In genomic region chr2:23423873-23424680, GRCh38 we compare ENCODE assay signal across 22 cellular contexts. TPM values are rescaled to one million over a fixed set of nuclear protein-coding genes. Genes with fewer than 3 reads are reported as not detected.
DNase-seq lines count a peak whose midpoint lies in the region; ATAC-seq and TF ChIP-seq lines count a peak whose summit lies in the region.
"Had no signal": no experiment of that assay in that cellular context is flagged by ENCODE, and none has a peak within 500 bp of the region (broad histone marks: within the 10 kb centered on the region; RNA-seq: fewer than 3 reads in every experiment).

No MANE protein-coding gene starts in this region.

- H3K27ac ChIP-seq in stomach smooth muscle (ENCODE audit: low read length), result peak overlapping the region; percentile 49
- no peak overlapping the region for H3K27ac ChIP-seq in thyroid gland

- no peaks in the 10 kb centered on the region for H3K27me3 Mint-ChIP-seq in activated CD4-positive, alpha-beta memory T cell treated with anti-CD3 and anti-CD28 coated beads for 36 hours
- no peaks in the 10 kb centered on the region for H3K27me3 Mint-ChIP-seq in activated CD4-positive, alpha-beta memory T cell treated with anti-CD3 and anti-CD28 coated beads, Interleukin-2, amount 10 ng/mL, durations not matched to agents 7 days and 5 days
- H3K27me3 Mint-ChIP-seq in WTC11 (ENCODE audit: low read depth), result no peaks in the 10 kb centered on the region

- no peak for TF ChIP-seq POLR2A in thyroid gland (IDR thresholded peaks at IDR 0.05)

- peak; percentile 18 for DNase-seq in activated CD4-positive, alpha-beta memory T cell treated with anti-CD3 and anti-CD28 coated beads for 36 hours
- no peak for DNase-seq in activated CD4-positive, alpha-beta memory T cell treated with anti-CD3 and anti-CD28 coated beads, Interleukin-2, amount 10 ng/mL, durations not matched to agents 7 days and 5 days
- DNase-seq in WTC11 (ENCODE audit: low spot score) (no peak), left lobe of liver (ENCODE audit: low spot score) (peak; percentile 26), LoVo (ENCODE audit: low spot score) (no peak), DMS53 treated with DMSO at 0.1 percent for 48 hours (lab: John Stamatoyannopoulos, UW; ENCODE audit: unreplicated experiment) (no peak), thyroid gland (no peak)
- DNase-seq: activated CD4-positive, alpha-beta T cell treated with anti-CD3 and anti-CD28 coated beads, Interleukin-2, amount 50 U/mL, for 4 hours; activated gamma-delta T cell; AML-193; CD4-positive, alpha-beta memory T cell; DMS153; left colon; mesendoderm; naive thymus-derived CD8-positive, alpha-beta T cell; NCI-H1105 treated with DMSO at 0.1 percent for 48 hours; NCI-H2029 treated with DMSO at 0.1 percent for 48 hours; NCI-H2227 treated with DMSO at 0.1 percent for 48 hours; RPMI8226 had no signal

- no peaks in the 10 kb centered on the region for H3K27me3 ChIP-seq in stomach smooth muscle (ENCODE audit: control insufficient read depth in 1 of 2, insufficient read depth in 2 of 2, low read length in 2 of 2)
- no peaks in the 10 kb centered on the region for H3K27me3 ChIP-seq in thyroid gland
- H3K27me3 ChIP-seq: heart left ventricle had no signal

- H3K4me3 ChIP-seq in stomach smooth muscle (ENCODE audit: low read length in 2 of 2) (no peak overlapping the region), thyroid gland (replicated peaks in 1 of 3) (no peak overlapping the region)
- H3K4me3 ChIP-seq: heart left ventricle had no signal

- H3K9me3 Mint-ChIP-seq in activated CD4-positive, alpha-beta memory T cell treated with anti-CD3 and anti-CD28 coated beads for 36 hours, result no peaks in the 10 kb centered on the region
- H3K9me3 Mint-ChIP-seq in activated CD4-positive, alpha-beta memory T cell treated with anti-CD3 and anti-CD28 coated beads, Interleukin-2, amount 10 ng/mL, durations not matched to agents 7 days and 5 days, result no peaks in the 10 kb centered on the region
- no peaks in the 10 kb centered on the region for H3K9me3 Mint-ChIP-seq in WTC11
- H3K9me3 Mint-ChIP-seq: CD4-positive, alpha-beta memory T cell; central memory CD8-positive, alpha-beta T cell; naive thymus-derived CD8-positive, alpha-beta T cell had no signal

- H3K4me1 Mint-ChIP-seq in activated CD4-positive, alpha-beta memory T cell treated with anti-CD3 and anti-CD28 coated beads for 36 hours (ENCODE audit: low read depth), result no peaks in the 10 kb centered on the region
- no peaks in the 10 kb centered on the region for H3K4me1 Mint-ChIP-seq in activated CD4-positive, alpha-beta memory T cell treated with anti-CD3 and anti-CD28 coated beads, Interleukin-2, amount 10 ng/mL, durations not matched to agents 7 days and 5 days
- peaks cover 15% of the 10 kb centered on the region for H3K4me1 Mint-ChIP-seq in WTC11
- H3K4me1 Mint-ChIP-seq: CD4-positive, alpha-beta memory T cell; central memory CD8-positive, alpha-beta T cell; naive thymus-derived CD8-positive, alpha-beta T cell had no signal

- H3K4me1 ChIP-seq in stomach smooth muscle (ENCODE audit: control insufficient read depth, insufficient read depth, low read length) (peaks cover 73% of the 10 kb centered on the region), thyroid gland (no peaks in the 10 kb centered on the region)

- no peaks in the 10 kb centered on the region for H3K36me3 Mint-ChIP-seq in activated CD4-positive, alpha-beta memory T cell treated with anti-CD3 and anti-CD28 coated beads for 36 hours
- no peaks in the 10 kb centered on the region for H3K36me3 Mint-ChIP-seq in activated CD4-positive, alpha-beta memory T cell treated with anti-CD3 and anti-CD28 coated beads, Interleukin-2, amount 10 ng/mL, durations not matched to agents 7 days and 5 days (ENCODE audit: low read depth)
- H3K36me3 Mint-ChIP-seq in WTC11, result no peaks in the 10 kb centered on the region
- H3K36me3 Mint-ChIP-seq: CD4-positive, alpha-beta memory T cell; naive thymus-derived CD8-positive, alpha-beta T cell had no signal

- TF ChIP-seq CTCF in WTC11 (IDR thresholded peaks at IDR 0.05) (no peak), thyroid gland (IDR thresholded peaks at IDR 0.05) (no peak)

- 80 to 91% methylated on average over 16 of the region's 16 CpGs for WGBS in thyroid gland, 2 donors

- CTCF ChIA-PET in activated CD4-positive, alpha-beta memory T cell treated with anti-CD3 and anti-CD28 coated beads for 36 hours (lab: Charles Lee), result no interaction called here
- CTCF ChIA-PET in activated CD4-positive, alpha-beta memory T cell treated with anti-CD3 and anti-CD28 coated beads, Interleukin-2, amount 10 ng/mL, durations not matched to agents 7 days and 5 days (lab: Charles Lee), result no interaction called here
- CTCF ChIA-PET in WTC11 (lab: Charles Lee), result interaction anchor here (1.0 kb wide), 1 partner anchor 10 kb away, joined by 6 read pairs; no protein-coding TSS in a partner anchor

- H3K9me3 ChIP-seq in stomach smooth muscle (ENCODE audit: control insufficient read depth in 2 of 2, low read length in 2 of 2), result no peaks in the 10 kb centered on the region
- no peaks in the 10 kb centered on the region for H3K9me3 ChIP-seq in thyroid gland
- H3K9me3 ChIP-seq: heart left ventricle had no signal

- no peak for ATAC-seq in WTC11
- no peak for ATAC-seq in left lobe of liver
- ATAC-seq: heart left ventricle; left colon; naive thymus-derived CD8-positive, alpha-beta T cell had no signal

- POLR2A ChIA-PET in activated CD4-positive, alpha-beta memory T cell treated with anti-CD3 and anti-CD28 coated beads for 36 hours (lab: Charles Lee), result no interaction called here
- POLR2A ChIA-PET in activated CD4-positive, alpha-beta memory T cell treated with anti-CD3 and anti-CD28 coated beads, Interleukin-2, amount 10 ng/mL, durations not matched to agents 7 days and 5 days (lab: Charles Lee), result no interaction called here
- POLR2A ChIA-PET in WTC11 (lab: Charles Lee), result no interaction called here

- intact Hi-C loops in activated CD4-positive, alpha-beta memory T cell treated with anti-CD3 and anti-CD28 coated beads for 36 hours (cut with micrococcal nuclease), result no loop called here
- intact Hi-C loops in thyroid gland (cut with DNase I), result no loop called here

- H3K27ac Mint-ChIP-seq in activated CD4-positive, alpha-beta memory T cell treated with anti-CD3 and anti-CD28 coated beads for 36 hours, result no peak overlapping the region
- H3K27ac Mint-ChIP-seq in activated CD4-positive, alpha-beta memory T cell treated with anti-CD3 and anti-CD28 coated beads, Interleukin-2, amount 10 ng/mL, durations not matched to agents 7 days and 5 days, result no peak overlapping the region
- H3K27ac Mint-ChIP-seq in WTC11, result peak overlapping the region; percentile 74
- H3K27ac Mint-ChIP-seq: CD4-positive, alpha-beta memory T cell had no signal

- no peak overlapping the region for H3K4me3 Mint-ChIP-seq in activated CD4-positive, alpha-beta memory T cell treated with anti-CD3 and anti-CD28 coated beads for 36 hours
- H3K4me3 Mint-ChIP-seq in activated CD4-positive, alpha-beta memory T cell treated with anti-CD3 and anti-CD28 coated beads, Interleukin-2, amount 10 ng/mL, durations not matched to agents 7 days and 5 days, result no peak overlapping the region
- H3K4me3 Mint-ChIP-seq in WTC11, result no peak overlapping the region
- H3K4me3 Mint-ChIP-seq: CD4-positive, alpha-beta memory T cell; central memory CD8-positive, alpha-beta T cell; naive thymus-derived CD8-positive, alpha-beta T cell had no signal

- H3K36me3 ChIP-seq in stomach smooth muscle (ENCODE audit: control insufficient read depth in 2 of 2, insufficient read depth in 2 of 2, low read length in 2 of 2), result no peaks in the 10 kb centered on the region
- no peaks in the 10 kb centered on the region for H3K36me3 ChIP-seq in thyroid gland
- H3K36me3 ChIP-seq: heart left ventricle had no signal

- no peak overlapping the region for H3K9ac ChIP-seq in stomach smooth muscle (ENCODE audit: low read length in 2 of 2)

TF ChIP-seq in WTC11, 78 proteins besides CTCF, POLR2A, EP300 and RAD21:
- no peak for TF ChIP-seq ELF4 (CRISPR knock-in tag; IDR thresholded peaks at IDR 0.05; ENCODE audit: low read depth)

RNA-seq across cellular contexts. Expression of gene KLHL29, which starts 39.1 kb away (rescaled TPM):
- total RNA-seq in activated CD4-positive, alpha-beta memory T cell treated with anti-CD3 and anti-CD28 coated beads for 36 hours, result under 1 TPM; 0.88 to 0.99 TPM
- under 1 TPM; 0.10 to 0.33 TPM for total RNA-seq in activated CD4-positive, alpha-beta memory T cell treated with anti-CD3 and anti-CD28 coated beads, Interleukin-2, amount 10 ng/mL, durations not matched to agents 7 days and 5 days
- total RNA-seq in WTC11 (2021) (6.8 to 7.3 TPM (median 7.1 TPM) in 3 replicates), left lobe of liver (2.3 TPM), thyroid gland (1 to 10 TPM; 2.2 to 3.3 (median 2.7) TPM)

Comparison
In these comparisons a context has a peak if more than half of its experiments do, and no peak if none do; other contexts are left out.
1. DNase-seq: peak in activated CD4-positive, alpha-beta memory T cell treated with anti-CD3 and anti-CD28 coated beads for 36 hours (single experiment) and left lobe of liver (single experiment); none in activated CD4-positive, alpha-beta memory T cell treated with anti-CD3 and anti-CD28 coated beads, Interleukin-2, amount 10 ng/mL, durations not matched to agents 7 days and 5 days (single experiment), WTC11 (single experiment), LoVo (single experiment), DMS53 treated with DMSO at 0.1 percent for 48 hours (single experiment) and thyroid gland (0 of 2).